In the genomic region with DNA sequence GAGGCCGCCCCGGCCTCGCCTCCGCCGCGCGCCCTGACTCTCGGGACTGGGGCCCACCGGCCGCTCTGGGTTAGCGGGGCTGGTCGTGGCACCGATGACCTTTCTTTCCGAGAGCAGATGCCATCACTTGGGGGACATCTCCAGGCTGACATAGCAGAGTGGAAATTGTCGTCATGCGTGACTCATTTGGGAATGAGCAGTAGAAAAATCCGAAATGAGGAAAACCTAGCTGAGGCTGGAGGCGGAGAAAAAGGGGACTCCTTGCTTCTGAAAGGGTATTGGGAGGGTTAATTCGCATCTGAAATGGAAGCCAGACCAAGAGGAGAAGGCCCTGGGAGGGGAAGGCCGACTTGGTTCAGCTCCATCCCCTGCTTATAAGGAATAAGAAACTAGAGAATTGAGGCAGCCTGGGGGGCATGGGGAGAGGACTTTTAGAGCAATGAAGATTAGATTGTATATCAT, we compare ENCODE assay signal across 8 cellular contexts. TPM values are rescaled to one million over a fixed set of nuclear protein-coding genes. Genes with fewer than 3 reads are reported as not detected.
DNase-seq lines count a peak whose midpoint lies in the region; FAIRE-seq and TF ChIP-seq lines count a peak whose summit lies in the region.

No MANE protein-coding gene starts in this region.

- H2AFZ ChIP-seq in GM23248: 0 out of 2 replicates have a peak overlapping the region, but pooled peaks have one; percentile 40
- H2AFZ ChIP-seq in keratinocyte (ENCODE audit: control insufficient read depth, low read length): peak overlapping the region; percentile 70

- WGBS in GM23248 (ENCODE audit: low coverage in 1 of 2, low lambda C conversion rate in 2 of 2, missing lambda C conversion rate in 2 of 2), 2 experiments: 3 to 10% methylated on average over 10 to 19 of the region's 20 CpGs

- H3K4me3 Mint-ChIP-seq in activated naive CD8-positive, alpha-beta T cell: peak overlapping the region; percentile 79

- H3K36me3 Mint-ChIP-seq in activated naive CD8-positive, alpha-beta T cell: no peaks in the 10 kb centered on the region

- H3K9me3 ChIP-seq in GM23248 (ENCODE audit: low read depth): no peaks in the 10 kb centered on the region
- no peaks in the 10 kb centered on the region for H3K9me3 ChIP-seq in keratinocyte (ENCODE audit: control insufficient read depth, low read depth, low read length)

- dilution Hi-C loops in keratinocyte (cut with MboI; ENCODE audit: extremely low pct_ligation_motif_present, low sequenced_read_pairs): no loop called here

- no peaks in the 10 kb centered on the region for H4K20me1 ChIP-seq in GM23248 (ENCODE audit: insufficient read depth)
- no peaks in the 10 kb centered on the region for H4K20me1 ChIP-seq in keratinocyte (ENCODE audit: control insufficient read depth, extremely low read depth, insufficient read depth, low read length)

- peak; percentile 43 for FAIRE-seq in keratinocyte (lab: Jason Lieb, UNC)

- H3K36me3 ChIP-seq in GM23248 (ENCODE audit: low read depth) (no peaks in the 10 kb centered on the region), keratinocyte (ENCODE audit: control insufficient read depth in 2 of 2, extremely low read depth in 1 of 2, insufficient read depth in 2 of 2, low read length in 2 of 2) (no peaks in the 10 kb centered on the region)

- H3K27ac Mint-ChIP-seq in activated naive CD8-positive, alpha-beta T cell: no peak overlapping the region

- H3K27ac ChIP-seq in GM23248 (no peak overlapping the region), keratinocyte (ENCODE audit: control insufficient read depth, insufficient read depth, low read length) (peak overlapping the region; percentile 53), temporal lobe (ENCODE audit: low read depth, low read length) (peak overlapping the region; percentile 7)

- in situ Hi-C loops in GM23248 (cut with MboI): no loop called here

- H3K4me1 ChIP-seq in GM23248 (ENCODE audit: insufficient read depth) (no peaks in the 10 kb centered on the region), keratinocyte (ENCODE audit: control insufficient read depth, extremely low read depth, insufficient read depth, low read length) (peaks cover 5% of the 10 kb centered on the region)

- H3K9ac ChIP-seq in GM23248 (no peak overlapping the region), keratinocyte (ENCODE audit: control insufficient read depth, extremely low read depth, insufficient read depth, low read length) (peak overlapping the region; percentile 68)

- H3K79me2 ChIP-seq in GM23248 (ENCODE audit: insufficient read depth): no peaks in the 10 kb centered on the region
- H3K79me2 ChIP-seq in keratinocyte (ENCODE audit: control insufficient read depth, insufficient read depth, low read length): no peaks in the 10 kb centered on the region

- DNase-seq in A172 (ENCODE audit: low spot score) (peak; percentile 58), GM23248 (peak; percentile 41), keratinocyte (ENCODE audit: low read depth, low spot score) (no peak), germinal center (ENCODE audit: low spot score) (no peak), NCI-H1048 (lab: John Stamatoyannopoulos, UW) (no peak), cerebellum (ENCODE audit: low spot score) (no peak)

- H3K9me1 ChIP-seq in keratinocyte (ENCODE audit: control insufficient read depth, extremely low read depth, insufficient read depth, low read length): no peaks in the 10 kb centered on the region

- no peaks in the 10 kb centered on the region for H3F3A ChIP-seq in GM23248 (ENCODE audit: insufficient read depth)

- no peaks in the 10 kb centered on the region for H3K9me3 Mint-ChIP-seq in activated naive CD8-positive, alpha-beta T cell (ENCODE audit: low read depth)

- H3K27me3 Mint-ChIP-seq in activated naive CD8-positive, alpha-beta T cell: peaks cover 37% of the 10 kb centered on the region

- no peak for TF ChIP-seq CTCF in keratinocyte (optimal IDR thresholded peaks at IDR 0.05 in 1 of 3, IDR thresholded peaks at IDR 0.05 in 1 of 3, conservative IDR thresholded peaks at IDR 0.05 in 1 of 3; ENCODE audit: extremely low read depth in 1 of 3, insufficient read depth in 2 of 3, low read length in 3 of 3)

- no peaks in the 10 kb centered on the region for H3K9me2 ChIP-seq in GM23248 (ENCODE audit: insufficient read depth)

- peaks cover 9% of the 10 kb centered on the region for H3K4me1 Mint-ChIP-seq in activated naive CD8-positive, alpha-beta T cell (ENCODE audit: low read depth)

- H3K4me3 ChIP-seq in GM23248 (peak overlapping the region; percentile 73), keratinocyte (ENCODE audit: control insufficient read depth in 2 of 3, extremely low read depth in 1 of 3, insufficient read depth in 2 of 3, low read depth in 1 of 3, low read length in 3 of 3) (peak overlapping the region; percentile 47 to 86 (median 74))

- H3K4me2 ChIP-seq in GM23248 (ENCODE audit: unreplicated experiment) (peak overlapping the region; percentile 54), keratinocyte (ENCODE audit: control insufficient read depth, extremely low read depth, insufficient read depth, low read depth, low read length) (peak overlapping the region; percentile 76)

- H3K27me3 ChIP-seq in GM23248 (replicated peaks; ENCODE audit: insufficient read depth) (peaks cover 63% of the 10 kb centered on the region), keratinocyte (ENCODE audit: control insufficient read depth, extremely low read depth, insufficient read depth, low read length) (no peaks in the 10 kb centered on the region)

RNA-seq across cellular contexts. Expression of a gene that starts 0.4 kb away (rescaled TPM):
- 7.2 and 8.2 TPM in 2 replicates for total RNA-seq in A172 (2014; rRNA removed; shearing (Covaris generic))
- not detected in 2 replicates for total RNA-seq in GM23248 (2014; rRNA removed; shearing (Covaris generic))
- polyA plus RNA-seq in GM23248 (2016; fragmentation: Nextera tagmentation; extraction: Ambion mirVana) (0.28 TPM in 1 of 2 replicates, not detected in the other), keratinocyte (7.5 to 12.6 TPM (median 12.0 TPM) in 3 replicates)
- polyA plus RNA-seq in keratinocyte (2011; ENCODE audit: low read depth): 20.1 TPM
- 4.3 and 8.9 TPM in 2 replicates for polyA plus RNA-seq in keratinocyte (2011; cell fraction: cytosol; rRNA removed)
- 13.9 and 17.8 TPM in 2 replicates for polyA plus RNA-seq in keratinocyte (2011; cell fraction: nucleus; rRNA removed)
- 7.2 and 31.3 TPM in 2 replicates for polyA plus RNA-seq in keratinocyte (2012; ENCODE audit: low replicate concordance)
- 5.4 to 16.9 TPM (median 13.7 TPM) in 3 replicates for polyA minus RNA-seq in keratinocyte
- 6.1 TPM for polyA minus RNA-seq in keratinocyte (2011; cell fraction: cytosol; rRNA and poly(A)+ RNA removed)
- 17.7 and 29.4 TPM in 2 replicates for polyA minus RNA-seq in keratinocyte (2011; cell fraction: nucleus; rRNA and poly(A)+ RNA removed)
- total RNA-seq in temporal lobe (3.9 TPM), cerebellum (9.2 TPM)

Comparison
In these comparisons a context has a peak if more than half of its experiments do, and no peak if none do; other contexts are left out.
1. DNase-seq: peak in A172 (single experiment) and GM23248 (single experiment); none in keratinocyte (single experiment), germinal center (single experiment), NCI-H1048 (single experiment) and cerebellum (single experiment).